ENCODE assay signal across 11 cellular contexts in the genomic region with DNA sequence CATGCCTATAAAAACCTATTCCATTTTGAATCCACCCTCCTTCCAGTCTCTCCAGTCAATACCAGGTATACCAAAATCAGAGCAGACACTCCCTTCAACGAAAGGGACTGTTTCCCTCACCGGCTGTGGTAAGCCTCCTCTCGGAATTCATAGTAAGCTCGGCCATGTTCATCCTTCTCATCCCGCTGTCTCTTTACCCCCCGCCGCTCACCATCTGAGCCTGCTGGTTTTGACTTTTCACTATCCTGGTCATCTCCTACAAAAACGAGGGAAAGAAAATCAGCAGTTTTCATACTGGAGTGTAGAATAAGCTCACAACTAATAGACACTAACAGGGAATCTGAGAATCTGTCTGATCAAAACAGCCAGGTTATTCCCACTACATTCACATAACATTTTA. TPM values are rescaled to one million over a fixed set of nuclear protein-coding genes. Genes with fewer than 3 reads are reported as not detected.
DNase-seq lines count a peak whose midpoint lies in the region; ATAC-seq and TF ChIP-seq lines count a peak whose summit lies in the region.
"Had no signal": no experiment of that assay in that cellular context is flagged by ENCODE, and none has a peak within 500 bp of the region (broad histone marks: within the 10 kb centered on the region; RNA-seq: fewer than 3 reads in every experiment).

No MANE protein-coding gene starts in this region.

- H3K4me3 ChIP-seq in foreskin fibroblast (ENCODE audit: low read depth in 1 of 2, low read length in 2 of 2) (peak overlapping the region; percentile 94 to 100), smooth muscle cell (peak overlapping the region; percentile 87)

- intact Hi-C loops in activated CD4-positive, alpha-beta T cell treated with anti-CD3 and anti-CD28 coated beads, Interleukin-2, amount 10 ng/mL, durations not matched to agents 24 days and 14 days (cut with micrococcal nuclease): no loop called here

- peaks cover 32% of the 10 kb centered on the region for H3F3A ChIP-seq in smooth muscle cell (ENCODE audit: low read depth)

- peaks cover 2% of the 10 kb centered on the region for H3K27me3 Mint-ChIP-seq in activated CD4-positive, alpha-beta T cell treated with anti-CD3 and anti-CD28 coated beads, Interleukin-2, amount 10 ng/mL, durations not matched to agents 24 days and 14 days
- no peaks in the 10 kb centered on the region for H3K27me3 Mint-ChIP-seq in activated CD8-positive, alpha-beta T cell treated with anti-CD3 and anti-CD28 coated beads, Interleukin-2, amount 10 ng/mL, durations not matched to agents 7 days and 5 days (ENCODE audit: low read depth)

- peak overlapping the region; percentile 77 for H3K9ac ChIP-seq in smooth muscle cell (ENCODE audit: low read depth)

- H4K20me1 ChIP-seq in smooth muscle cell (ENCODE audit: low read depth): peaks cover 53% of the 10 kb centered on the region

- peak overlapping the region; percentile 93 for H3K4me3 Mint-ChIP-seq in activated CD4-positive, alpha-beta T cell treated with anti-CD3 and anti-CD28 coated beads, Interleukin-2, amount 10 ng/mL, durations not matched to agents 24 days and 14 days
- peak overlapping the region; percentile 94 for H3K4me3 Mint-ChIP-seq in activated CD8-positive, alpha-beta T cell treated with anti-CD3 and anti-CD28 coated beads, Interleukin-2, amount 10 ng/mL, durations not matched to agents 7 days and 5 days

- DNase-seq in activated CD4-positive, alpha-beta T cell treated with anti-CD3 and anti-CD28 coated beads, Interleukin-2, amount 10 ng/mL, durations not matched to agents 24 days and 14 days: no peak
- DNase-seq in activated CD4-positive, alpha-beta T cell treated with anti-CD3 and anti-CD28 coated beads, Interleukin-2, amount 50 U/mL, for 1 hour: no peak
- DNase-seq in activated CD8-positive, alpha-beta T cell treated with anti-CD3 and anti-CD28 coated beads, Interleukin-2, amount 10 ng/mL, durations not matched to agents 7 days and 5 days: no peak
- DNase-seq in foreskin fibroblast (no peak), smooth muscle cell (lab: John Stamatoyannopoulos, UW; ENCODE audit: unreplicated experiment) (no peak), H4 (ENCODE audit: low spot score) (no peak), NCI-H2081 (lab: John Stamatoyannopoulos, UW) (no peak)
- DNase-seq: effector CD4-positive, alpha-beta T cell; T1000 had no signal

- WGBS in smooth muscle cell (ENCODE audit: low lambda C conversion rate): 79% methylated on average over 8 of the region's 8 CpGs

- peak overlapping the region; percentile 99 for H3K4me2 ChIP-seq in smooth muscle cell

- peaks cover 80% of the 10 kb centered on the region for H3K79me2 ChIP-seq in smooth muscle cell (ENCODE audit: low read depth)

- TF ChIP-seq CTCF in foreskin fibroblast (IDR thresholded peaks at IDR 0.05; ENCODE audit: low read depth, low read length): no peak
- TF ChIP-seq CTCF in smooth muscle cell (IDR thresholded peaks at IDR 0.05; ENCODE audit: borderline replicate concordance, insufficient read depth, poor library complexity, severe bottlenecking): no peak

- CTCF ChIA-PET in activated CD8-positive, alpha-beta T cell treated with anti-CD3 and anti-CD28 coated beads, Interleukin-2, amount 10 ng/mL, durations not matched to agents 7 days and 5 days (lab: Charles Lee): interaction anchor here (1.0 to 4.1 kb wide), 5 partner anchors 8 to 133 kb away, joined by 3 to 12 read pairs (median 4); a partner anchor contains a TSS

- ATAC-seq in activated CD8-positive, alpha-beta T cell treated with anti-CD3 and anti-CD28 coated beads, Interleukin-2, amount 10 ng/mL, durations not matched to agents 7 days and 5 days: no peak
- ATAC-seq in HG02588 (IDR thresholded peaks at IDR 0.05; ENCODE audit: unreplicated experiment): no peak

- no peaks in the 10 kb centered on the region for H3K27me3 ChIP-seq in smooth muscle cell (ENCODE audit: low read depth)

- peaks cover 16% of the 10 kb centered on the region for H3K4me1 ChIP-seq in smooth muscle cell (ENCODE audit: low read depth)
- H3K4me1 ChIP-seq: prostate gland had no signal

- peaks cover 48% of the 10 kb centered on the region for H3K4me1 Mint-ChIP-seq in activated CD4-positive, alpha-beta T cell treated with anti-CD3 and anti-CD28 coated beads, Interleukin-2, amount 10 ng/mL, durations not matched to agents 24 days and 14 days
- H3K4me1 Mint-ChIP-seq in activated CD8-positive, alpha-beta T cell treated with anti-CD3 and anti-CD28 coated beads, Interleukin-2, amount 10 ng/mL, durations not matched to agents 7 days and 5 days (ENCODE audit: low read depth): peaks cover 54% of the 10 kb centered on the region

- peaks cover 78% of the 10 kb centered on the region for H3K36me3 Mint-ChIP-seq in activated CD4-positive, alpha-beta T cell treated with anti-CD3 and anti-CD28 coated beads, Interleukin-2, amount 10 ng/mL, durations not matched to agents 24 days and 14 days (ENCODE audit: low read depth)
- peaks cover 81% of the 10 kb centered on the region for H3K36me3 Mint-ChIP-seq in activated CD8-positive, alpha-beta T cell treated with anti-CD3 and anti-CD28 coated beads, Interleukin-2, amount 10 ng/mL, durations not matched to agents 7 days and 5 days (ENCODE audit: low read depth)

- peak overlapping the region; percentile 9 for H3K27ac Mint-ChIP-seq in activated CD4-positive, alpha-beta T cell treated with anti-CD3 and anti-CD28 coated beads, Interleukin-2, amount 10 ng/mL, durations not matched to agents 24 days and 14 days
- H3K27ac Mint-ChIP-seq in activated CD8-positive, alpha-beta T cell treated with anti-CD3 and anti-CD28 coated beads, Interleukin-2, amount 10 ng/mL, durations not matched to agents 7 days and 5 days: peak overlapping the region; percentile 17

- no peaks in the 10 kb centered on the region for H3K9me3 Mint-ChIP-seq in activated CD4-positive, alpha-beta T cell treated with anti-CD3 and anti-CD28 coated beads, Interleukin-2, amount 10 ng/mL, durations not matched to agents 24 days and 14 days
- no peaks in the 10 kb centered on the region for H3K9me3 Mint-ChIP-seq in activated CD8-positive, alpha-beta T cell treated with anti-CD3 and anti-CD28 coated beads, Interleukin-2, amount 10 ng/mL, durations not matched to agents 7 days and 5 days (ENCODE audit: insufficient read depth)

- H3K36me3 ChIP-seq in smooth muscle cell (ENCODE audit: low read depth): peaks cover 30% of the 10 kb centered on the region

- H3K9me3 ChIP-seq in smooth muscle cell (replicated peaks; ENCODE audit: low read depth): no peaks in the 10 kb centered on the region
- H3K9me3 ChIP-seq: prostate gland had no signal

- POLR2A ChIA-PET in activated CD8-positive, alpha-beta T cell treated with anti-CD3 and anti-CD28 coated beads, Interleukin-2, amount 10 ng/mL, durations not matched to agents 7 days and 5 days (lab: Charles Lee): interaction anchor here (1.0 to 7.7 kb wide), 5 partner anchors 13 to 131 kb away, joined by 5 to 123 read pairs (median 8); a partner anchor contains a TSS

- H2AFZ ChIP-seq in smooth muscle cell (ENCODE audit: low read depth): no peak overlapping the region

- peak overlapping the region; percentile 89 for H3K27ac ChIP-seq in smooth muscle cell (ENCODE audit: low read depth)

RNA-seq across cellular contexts. Expression of a gene that starts 3.1 kb away (rescaled TPM):
- 60.5 and 60.6 TPM in 2 replicates for total RNA-seq in activated CD4-positive, alpha-beta T cell treated with anti-CD3 and anti-CD28 coated beads, Interleukin-2, amount 10 ng/mL, durations not matched to agents 24 days and 14 days
- total RNA-seq in activated CD8-positive, alpha-beta T cell treated with anti-CD3 and anti-CD28 coated beads, Interleukin-2, amount 10 ng/mL, durations not matched to agents 7 days and 5 days: 10 to 100 TPM; 65.4 to 67.0 TPM
- 14.3 and 19.4 TPM in 2 replicates for total RNA-seq in smooth muscle cell
- 3.6 and 4.5 TPM in 2 replicates for polyA plus RNA-seq in smooth muscle cell
- 4.7 and 5.0 TPM in 2 replicates for total RNA-seq in H4 (2014; rRNA removed; shearing (Covaris generic))

RNA-seq across cellular contexts. Expression of a gene that starts 4.1 kb away (rescaled TPM):
- total RNA-seq in activated CD4-positive, alpha-beta T cell treated with anti-CD3 and anti-CD28 coated beads, Interleukin-2, amount 10 ng/mL, durations not matched to agents 24 days and 14 days: 32.7 and 33.3 TPM in 2 replicates
- 10 to 100 TPM; 44.3 to 46.1 TPM for total RNA-seq in activated CD8-positive, alpha-beta T cell treated with anti-CD3 and anti-CD28 coated beads, Interleukin-2, amount 10 ng/mL, durations not matched to agents 7 days and 5 days
- 20.1 and 53.0 TPM in 2 replicates for total RNA-seq in smooth muscle cell
- polyA plus RNA-seq in smooth muscle cell: 46.9 and 49.3 TPM in 2 replicates
- total RNA-seq in H4 (2014; rRNA removed; shearing (Covaris generic)): 35.0 and 46.9 TPM in 2 replicates

RNA-seq across cellular contexts. Expression of a gene that starts 16.7 kb away (rescaled TPM):
- total RNA-seq in activated CD4-positive, alpha-beta T cell treated with anti-CD3 and anti-CD28 coated beads, Interleukin-2, amount 10 ng/mL, durations not matched to agents 24 days and 14 days: 0.24 TPM in 1 of 2 replicates, not detected in the other
- not detected for total RNA-seq in activated CD8-positive, alpha-beta T cell treated with anti-CD3 and anti-CD28 coated beads, Interleukin-2, amount 10 ng/mL, durations not matched to agents 7 days and 5 days
- total RNA-seq in smooth muscle cell: 0.18 TPM in 1 of 2 replicates, not detected in the other
- polyA plus RNA-seq in smooth muscle cell: 0.18 and 1.2 TPM in 2 replicates
- 0.41 TPM in 1 of 2 replicates, not detected in the other for total RNA-seq in H4 (2014; rRNA removed; shearing (Covaris generic))
- total RNA-seq: prostate gland had no signal

RNA-seq across cellular contexts. Expression of a gene that starts 16.9 kb away (rescaled TPM):
- total RNA-seq in activated CD4-positive, alpha-beta T cell treated with anti-CD3 and anti-CD28 coated beads, Interleukin-2, amount 10 ng/mL, durations not matched to agents 24 days and 14 days: 29.6 and 32.4 TPM in 2 replicates
- 10 to 100 TPM; 30.3 to 39.9 TPM for total RNA-seq in activated CD8-positive, alpha-beta T cell treated with anti-CD3 and anti-CD28 coated beads, Interleukin-2, amount 10 ng/mL, durations not matched to agents 7 days and 5 days
- total RNA-seq in smooth muscle cell: 76.4 and 79.7 TPM in 2 replicates
- 115 and 123 TPM in 2 replicates for polyA plus RNA-seq in smooth muscle cell
- total RNA-seq in H4 (2014; rRNA removed; shearing (Covaris generic)): 128 TPM in 2 replicates

RNA-seq across cellular contexts. Expression of a gene that starts 29.8 kb away (rescaled TPM):
- total RNA-seq in activated CD4-positive, alpha-beta T cell treated with anti-CD3 and anti-CD28 coated beads, Interleukin-2, amount 10 ng/mL, durations not matched to agents 24 days and 14 days: 7.5 and 11.1 TPM in 2 replicates
- 10 to 100 TPM; 12.4 to 12.8 TPM for total RNA-seq in activated CD8-positive, alpha-beta T cell treated with anti-CD3 and anti-CD28 coated beads, Interleukin-2, amount 10 ng/mL, durations not matched to agents 7 days and 5 days
- total RNA-seq in smooth muscle cell: 3.3 TPM in 2 replicates
- 2.9 and 3.6 TPM in 2 replicates for polyA plus RNA-seq in smooth muscle cell
- 6.9 and 7.5 TPM in 2 replicates for total RNA-seq in H4 (2014; rRNA removed; shearing (Covaris generic))
